ENCODE assay signal across 23 cellular contexts in the genomic region with DNA sequence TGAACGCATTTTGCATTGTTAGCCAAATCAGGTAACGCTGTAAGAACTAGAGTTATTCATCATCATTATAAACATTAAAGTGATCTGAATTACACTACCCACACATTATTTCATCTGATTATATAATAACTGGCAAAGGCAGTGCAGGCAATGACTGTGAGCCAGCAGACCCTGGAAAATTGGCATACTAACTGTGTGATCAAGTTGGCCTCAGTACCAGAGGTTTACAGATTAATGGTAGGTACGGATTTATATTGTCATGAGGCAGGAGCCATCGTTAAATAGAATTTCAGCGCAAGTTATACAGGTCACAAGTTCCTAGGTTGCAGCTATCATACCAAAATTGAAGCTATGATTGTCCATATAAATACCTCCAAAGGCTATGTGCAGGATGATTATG.
"Had no signal": no experiment of that assay in that cellular context is flagged by ENCODE, and none has a peak within 500 bp of the region (broad histone marks: within the 10 kb centered on the region; RNA-seq: fewer than 3 reads in every experiment).

No MANE protein-coding gene starts in this region.

- ATAC-seq: stimulated activated effector memory CD8-positive, alpha-beta T cell treated with anti-CD3 and anti-CD28 coated beads, Interleukin-12 subunit alpha, Interleukin-12 subunit beta, amount 100 ng/mL, for 72 hours; stimulated activated memory B cell treated with anti-CD40 and anti-IgM and Interleukin-4, amounts not matched to agents 10 μg/mL and 1 μg/mL and 100 μg/mL, for 72 hours; stimulated activated naive B cell treated with anti-CD40 and anti-IgM and Interleukin-4, amounts not matched to agents 10 μg/mL and 1 μg/mL and 100 μg/mL, for 72 hours; stimulated activated naive CD8-positive, alpha-beta T cell treated with anti-CD3 and anti-CD28 coated beads, Interleukin-15, amount 100 ng/mL, for 72 hours; stimulated activated naive CD8-positive, alpha-beta T cell treated with anti-CD3 and anti-CD28 coated beads, Interleukin-15, Interleukin-2, amounts not matched to agents 100 U/mL and 50 U/mL, for 24 hours; upper lobe of right lung had no signal

- FAIRE-seq: urothelium cell line had no signal

- DNase-seq: stimulated activated CD4-positive, alpha-beta T cell treated with anti-CD3 and anti-CD28 coated beads, Interleukin-2, amount 100 ng/mL, for 48 hours; stimulated activated CD4-positive, alpha-beta T cell treated with anti-CD3 and anti-CD28 coated beads, Interleukin-4, amount 100 ng/mL, for 1 hour; stimulated activated CD4-positive, alpha-beta T cell treated with anti-CD3 and anti-CD28 coated beads, Interleukin-4, amount 100 ng/mL, for 24 hours; stimulated activated CD4-positive, alpha-beta T cell treated with anti-CD3 and anti-CD28 coated beads, Interleukin-4, amount 100 ng/mL, for 4 hours; stimulated activated CD8-positive, alpha-beta memory T cell treated with anti-CD3 and anti-CD28 coated beads, Interleukin-4, amount 100 ng/mL, for 48 hours; stimulated activated naive B cell treated with anti-CD40 and anti-IgM and Interleukin-4, amounts not matched to agents 10 μg/mL and 1 μg/mL and 100 μg/mL, for 72 hours; stimulated activated naive CD4-positive, alpha-beta T cell; stimulated activated naive CD4-positive, alpha-beta T cell treated with Interleukin-2 at 50 U/mL for 16 hours; stimulated activated naive CD8-positive, alpha-beta T cell treated with anti-CD3 and anti-CD28 coated beads, Interleukin-15, amount 100 ng/mL, for 72 hours; stimulated activated naive CD8-positive, alpha-beta T cell treated with anti-CD3 and anti-CD28 coated beads, Interleukin-15, Interleukin-2, amounts not matched to agents 100 U/mL and 50 U/mL, for 24 hours; stomach; substantia nigra; testis; thyroid gland; tibial artery; transverse colon; trophoblast cell; upper lobe of left lung; upper lobe of right lung; uterus had no signal
